Comparison of ENCODE assay signal across 1 cellular context in genomic region chr1:18443573-18444520, GRCh38.
TF ChIP-seq lines count a peak whose summit lies in the region.

No MANE protein-coding gene starts in this region.

TF ChIP-seq in K562, 482 proteins besides CTCF, POLR2A, EP300 and RAD21 (continued from another document and continues in another):
- TF ChIP-seq, protein P1, sequence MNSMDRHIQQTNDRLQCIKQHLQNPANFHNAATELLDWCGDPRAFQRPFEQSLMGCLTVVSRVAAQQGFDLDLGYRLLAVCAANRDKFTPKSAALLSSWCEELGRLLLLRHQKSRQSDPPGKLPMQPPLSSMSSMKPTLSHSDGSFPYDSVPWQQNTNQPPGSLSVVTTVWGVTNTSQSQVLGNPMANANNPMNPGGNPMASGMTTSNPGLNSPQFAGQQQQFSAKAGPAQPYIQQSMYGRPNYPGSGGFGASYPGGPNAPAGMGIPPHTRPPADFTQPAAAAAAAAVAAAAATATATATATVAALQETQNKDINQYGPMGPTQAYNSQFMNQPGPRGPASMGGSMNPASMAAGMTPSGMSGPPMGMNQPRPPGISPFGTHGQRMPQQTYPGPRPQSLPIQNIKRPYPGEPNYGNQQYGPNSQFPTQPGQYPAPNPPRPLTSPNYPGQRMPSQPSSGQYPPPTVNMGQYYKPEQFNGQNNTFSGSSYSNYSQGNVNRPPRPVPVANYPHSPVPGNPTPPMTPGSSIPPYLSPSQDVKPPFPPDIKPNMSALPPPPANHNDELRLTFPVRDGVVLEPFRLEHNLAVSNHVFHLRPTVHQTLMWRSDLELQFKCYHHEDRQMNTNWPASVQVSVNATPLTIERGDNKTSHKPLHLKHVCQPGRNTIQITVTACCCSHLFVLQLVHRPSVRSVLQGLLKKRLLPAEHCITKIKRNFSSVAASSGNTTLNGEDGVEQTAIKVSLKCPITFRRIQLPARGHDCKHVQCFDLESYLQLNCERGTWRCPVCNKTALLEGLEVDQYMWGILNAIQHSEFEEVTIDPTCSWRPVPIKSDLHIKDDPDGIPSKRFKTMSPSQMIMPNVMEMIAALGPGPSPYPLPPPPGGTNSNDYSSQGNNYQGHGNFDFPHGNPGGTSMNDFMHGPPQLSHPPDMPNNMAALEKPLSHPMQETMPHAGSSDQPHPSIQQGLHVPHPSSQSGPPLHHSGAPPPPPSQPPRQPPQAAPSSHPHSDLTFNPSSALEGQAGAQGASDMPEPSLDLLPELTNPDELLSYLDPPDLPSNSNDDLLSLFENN (IDR thresholded peaks at IDR 0.05; ENCODE audit: low read depth in 2 of 2, low read length in 2 of 2): no peak
- TF ChIP-seq C11orf30 (IDR thresholded peaks at IDR 0.05; ENCODE audit: low read depth): peak; percentile 58; the same call in 1 of the 2 replicates
- no peak for TF ChIP-seq SMARCE1 (IDR thresholded peaks at IDR 0.05)
- peak; percentile 82; the same call in 1 of the 2 replicates for TF ChIP-seq ELF2 (CRISPR knock-in tag; IDR thresholded peaks at IDR 0.05)
- no peak for TF ChIP-seq NELFE (IDR thresholded peaks at IDR 0.05; ENCODE audit: insufficient read depth, insufficient read length)
- TF ChIP-seq POLR2AphosphoS5 (IDR thresholded peaks at IDR 0.05; ENCODE audit: control insufficient read depth, insufficient read depth, low read depth, low read length): no peak
- TF ChIP-seq KAT8 (IDR thresholded peaks at IDR 0.05; ENCODE audit: low read depth): no peak
- TF ChIP-seq ZNF561 (CRISPR knock-in tag; conservative IDR thresholded peaks at IDR 0.05): no peak
- no peak for TF ChIP-seq MCM7 (IDR thresholded peaks at IDR 0.05)
- 0 out of 2 replicates have a peak, but pooled peaks have one; percentile 42 for TF ChIP-seq ZNF586 (CRISPR knock-in tag; conservative IDR thresholded peaks at IDR 0.05)
- TF ChIP-seq ZNF41 (CRISPR knock-in tag; conservative IDR thresholded peaks at IDR 0.05): peak; percentile 69; the same call in 1 of the 2 replicates
- peak in 1 of 2 experiments; percentile 60; a peak in 2 of 4 replicates for TF ChIP-seq TRIM24 (IDR thresholded peaks at IDR 0.05)
- TF ChIP-seq HOXB6 (CRISPR knock-in tag; IDR thresholded peaks at IDR 0.05; ENCODE audit: borderline replicate concordance): no peak
- TF ChIP-seq GMEB1 (CRISPR knock-in tag; IDR thresholded peaks at IDR 0.05): peak; percentile 57
- TF ChIP-seq CEBPG (CRISPR knock-in tag; IDR thresholded peaks at IDR 0.05): no peak
- peak in 1 of 2 experiments; percentile 10; a peak in 1 of 4 replicates for TF ChIP-seq CEBPG (tag; conservative IDR thresholded peaks at IDR 0.05 in 1 of 2, IDR thresholded peaks at IDR 0.05 in 1 of 2)
- TF ChIP-seq, protein P2, sequence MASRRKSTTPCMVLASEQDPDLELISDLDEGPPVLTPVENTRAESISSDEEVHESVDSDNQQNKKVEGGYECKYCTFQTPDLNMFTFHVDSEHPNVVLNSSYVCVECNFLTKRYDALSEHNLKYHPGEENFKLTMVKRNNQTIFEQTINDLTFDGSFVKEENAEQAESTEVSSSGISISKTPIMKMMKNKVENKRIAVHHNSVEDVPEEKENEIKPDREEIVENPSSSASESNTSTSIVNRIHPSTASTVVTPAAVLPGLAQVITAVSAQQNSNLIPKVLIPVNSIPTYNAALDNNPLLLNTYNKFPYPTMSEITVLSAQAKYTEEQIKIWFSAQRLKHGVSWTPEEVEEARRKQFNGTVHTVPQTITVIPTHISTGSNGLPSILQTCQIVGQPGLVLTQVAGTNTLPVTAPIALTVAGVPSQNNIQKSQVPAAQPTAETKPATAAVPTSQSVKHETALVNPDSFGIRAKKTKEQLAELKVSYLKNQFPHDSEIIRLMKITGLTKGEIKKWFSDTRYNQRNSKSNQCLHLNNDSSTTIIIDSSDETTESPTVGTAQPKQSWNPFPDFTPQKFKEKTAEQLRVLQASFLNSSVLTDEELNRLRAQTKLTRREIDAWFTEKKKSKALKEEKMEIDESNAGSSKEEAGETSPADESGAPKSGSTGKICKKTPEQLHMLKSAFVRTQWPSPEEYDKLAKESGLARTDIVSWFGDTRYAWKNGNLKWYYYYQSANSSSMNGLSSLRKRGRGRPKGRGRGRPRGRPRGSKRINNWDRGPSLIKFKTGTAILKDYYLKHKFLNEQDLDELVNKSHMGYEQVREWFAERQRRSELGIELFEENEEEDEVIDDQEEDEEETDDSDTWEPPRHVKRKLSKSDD (conservative IDR thresholded peaks at IDR 0.05; ENCODE audit: low read length): no peak
- no peak for TF ChIP-seq ZNF274 (IDR thresholded peaks at IDR 0.05; ENCODE audit: borderline replicate concordance, low read depth, low read length)
- TF ChIP-seq BMI1 (IDR thresholded peaks at IDR 0.05; ENCODE audit: low read length): no peak
- no peak for TF ChIP-seq SIRT6 (IDR thresholded peaks at IDR 0.05; ENCODE audit: low read depth, low read length)
- no peak for TF ChIP-seq SAFB (IDR thresholded peaks at IDR 0.05; ENCODE audit: borderline replicate concordance, low read depth, low read length)
- peak; percentile 45; the same call in 1 of the 2 replicates for TF ChIP-seq TAF7 (tag; IDR thresholded peaks at IDR 0.05)
- TF ChIP-seq CHD1 (IDR thresholded peaks at IDR 0.05; ENCODE audit: low read length): no peak
- TF ChIP-seq CBFA2T3 (IDR thresholded peaks at IDR 0.05): peak; percentile 78
- peak; percentile 95 for TF ChIP-seq E2F3 (CRISPR knock-in tag; IDR thresholded peaks at IDR 0.05)
- TF ChIP-seq GTF2A2 (tag; IDR thresholded peaks at IDR 0.05): 0 out of 2 replicates have a peak, but pooled peaks have one; percentile 60
- 0 out of 2 replicates have a peak, but pooled peaks have one; percentile 33 for TF ChIP-seq KLF16 (IDR thresholded peaks at IDR 0.05)
- TF ChIP-seq MYBL2 (IDR thresholded peaks at IDR 0.05; ENCODE audit: low read depth): no peak
- no peak for TF ChIP-seq MYBL2 (CRISPR knock-in tag; IDR thresholded peaks at IDR 0.05; ENCODE audit: borderline replicate concordance)
- TF ChIP-seq TFE3 (CRISPR knock-in tag; IDR thresholded peaks at IDR 0.05): no peak; the same call in 1 of the 2 replicates
- peak; percentile 84; the same call in 1 of the 2 replicates for TF ChIP-seq ZNF444 (CRISPR knock-in tag; IDR thresholded peaks at IDR 0.05)
- TF ChIP-seq, protein P3, sequence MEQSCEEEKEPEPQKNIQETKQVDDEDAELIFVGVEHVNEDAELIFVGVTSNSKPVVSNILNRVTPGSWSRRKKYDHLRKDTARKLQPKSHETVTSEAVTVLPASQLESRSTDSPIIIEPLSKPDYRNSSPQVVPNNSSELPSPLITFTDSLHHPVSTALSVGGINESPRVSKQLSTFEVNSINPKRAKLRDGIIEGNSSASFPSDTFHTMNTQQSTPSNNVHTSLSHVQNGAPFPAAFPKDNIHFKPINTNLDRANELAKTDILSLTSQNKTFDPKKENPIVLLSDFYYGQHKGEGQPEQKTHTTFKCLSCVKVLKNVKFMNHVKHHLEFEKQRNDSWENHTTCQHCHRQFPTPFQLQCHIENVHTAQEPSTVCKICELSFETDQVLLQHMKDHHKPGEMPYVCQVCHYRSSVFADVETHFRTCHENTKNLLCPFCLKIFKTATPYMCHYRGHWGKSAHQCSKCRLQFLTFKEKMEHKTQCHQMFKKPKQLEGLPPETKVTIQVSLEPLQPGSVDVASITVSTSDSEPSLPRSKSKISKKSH (CRISPR knock-in tag; IDR thresholded peaks at IDR 0.05): no peak
- peak in 1 of 2 experiments; percentile 81; a peak in 2 of 4 replicates for TF ChIP-seq TEAD1 (CRISPR knock-in tag; IDR thresholded peaks at IDR 0.05)
- TF ChIP-seq NR4A1 (CRISPR knock-in tag; IDR thresholded peaks at IDR 0.05): peak; percentile 63; the same call in 1 of the 2 replicates
- no peak for TF ChIP-seq NR4A1 (tag; IDR thresholded peaks at IDR 0.05)
- no peak for TF ChIP-seq JUND (IDR thresholded peaks at IDR 0.05; ENCODE audit: borderline replicate concordance, low read depth, low read length)
- TF ChIP-seq JUND (tag; IDR thresholded peaks at IDR 0.05; ENCODE audit: borderline replicate concordance, low read depth, low read length): peak; percentile 17; the same call in 2 of the 3 replicates
- no peak for TF ChIP-seq TOE1 (IDR thresholded peaks at IDR 0.05; ENCODE audit: borderline replicate concordance)
- TF ChIP-seq TOE1 (CRISPR knock-in tag; IDR thresholded peaks at IDR 0.05; ENCODE audit: borderline replicate concordance, low read depth): no peak
- TF ChIP-seq ZNF778 (CRISPR knock-in tag; IDR thresholded peaks at IDR 0.05): no peak
- TF ChIP-seq, protein P4, sequence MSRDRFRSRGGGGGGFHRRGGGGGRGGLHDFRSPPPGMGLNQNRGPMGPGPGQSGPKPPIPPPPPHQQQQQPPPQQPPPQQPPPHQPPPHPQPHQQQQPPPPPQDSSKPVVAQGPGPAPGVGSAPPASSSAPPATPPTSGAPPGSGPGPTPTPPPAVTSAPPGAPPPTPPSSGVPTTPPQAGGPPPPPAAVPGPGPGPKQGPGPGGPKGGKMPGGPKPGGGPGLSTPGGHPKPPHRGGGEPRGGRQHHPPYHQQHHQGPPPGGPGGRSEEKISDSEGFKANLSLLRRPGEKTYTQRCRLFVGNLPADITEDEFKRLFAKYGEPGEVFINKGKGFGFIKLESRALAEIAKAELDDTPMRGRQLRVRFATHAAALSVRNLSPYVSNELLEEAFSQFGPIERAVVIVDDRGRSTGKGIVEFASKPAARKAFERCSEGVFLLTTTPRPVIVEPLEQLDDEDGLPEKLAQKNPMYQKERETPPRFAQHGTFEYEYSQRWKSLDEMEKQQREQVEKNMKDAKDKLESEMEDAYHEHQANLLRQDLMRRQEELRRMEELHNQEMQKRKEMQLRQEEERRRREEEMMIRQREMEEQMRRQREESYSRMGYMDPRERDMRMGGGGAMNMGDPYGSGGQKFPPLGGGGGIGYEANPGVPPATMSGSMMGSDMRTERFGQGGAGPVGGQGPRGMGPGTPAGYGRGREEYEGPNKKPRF (IDR thresholded peaks at IDR 0.05; ENCODE audit: low read depth, low read length): no peak
- no peak for TF ChIP-seq ZNF740 (CRISPR knock-in tag; IDR thresholded peaks at IDR 0.05)
- peak in 1 of 2 experiments; percentile 61; a peak in 1 of 4 replicates for TF ChIP-seq ZNF740 (tag; IDR thresholded peaks at IDR 0.05)
- TF ChIP-seq KHSRP (IDR thresholded peaks at IDR 0.05): no peak
- TF ChIP-seq, protein P5, sequence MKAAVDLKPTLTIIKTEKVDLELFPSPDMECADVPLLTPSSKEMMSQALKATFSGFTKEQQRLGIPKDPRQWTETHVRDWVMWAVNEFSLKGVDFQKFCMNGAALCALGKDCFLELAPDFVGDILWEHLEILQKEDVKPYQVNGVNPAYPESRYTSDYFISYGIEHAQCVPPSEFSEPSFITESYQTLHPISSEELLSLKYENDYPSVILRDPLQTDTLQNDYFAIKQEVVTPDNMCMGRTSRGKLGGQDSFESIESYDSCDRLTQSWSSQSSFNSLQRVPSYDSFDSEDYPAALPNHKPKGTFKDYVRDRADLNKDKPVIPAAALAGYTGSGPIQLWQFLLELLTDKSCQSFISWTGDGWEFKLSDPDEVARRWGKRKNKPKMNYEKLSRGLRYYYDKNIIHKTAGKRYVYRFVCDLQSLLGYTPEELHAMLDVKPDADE (conservative IDR thresholded peaks at IDR 0.05; ENCODE audit: control insufficient read depth, low read depth, low read length): no peak
- TF ChIP-seq ZNF445 (CRISPR knock-in tag; IDR thresholded peaks at IDR 0.05; ENCODE audit: low read depth): 0 out of 2 replicates have a peak, but pooled peaks have one; percentile 46
- peak; percentile 83 for TF ChIP-seq DDX20 (tag; IDR thresholded peaks at IDR 0.05; ENCODE audit: low read depth)
- no peak for TF ChIP-seq SIN3B (IDR thresholded peaks at IDR 0.05; ENCODE audit: low read depth)
- TF ChIP-seq, protein P6, sequence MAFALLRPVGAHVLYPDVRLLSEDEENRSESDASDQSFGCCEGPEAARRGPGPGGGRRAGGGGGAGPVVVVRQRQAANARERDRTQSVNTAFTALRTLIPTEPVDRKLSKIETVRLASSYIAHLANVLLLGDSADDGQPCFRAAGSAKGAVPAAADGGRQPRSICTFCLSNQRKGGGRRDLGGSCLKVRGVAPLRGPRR (CRISPR knock-in tag; IDR thresholded peaks at IDR 0.05): no peak
- peak; percentile 89 for TF ChIP-seq ZNF311 (CRISPR knock-in tag; IDR thresholded peaks at IDR 0.05)
- no peak for TF ChIP-seq PHB (CRISPR knock-in tag; IDR thresholded peaks at IDR 0.05)
- no peak for TF ChIP-seq RBM25 (IDR thresholded peaks at IDR 0.05; ENCODE audit: low read depth, low read length, severe bottlenecking)
- no peak for TF ChIP-seq ZNF696 (CRISPR knock-in tag; conservative IDR thresholded peaks at IDR 0.05)
- 0 out of 2 replicates have a peak, but pooled peaks have one; percentile 42 for TF ChIP-seq ZNF695 (CRISPR knock-in tag; IDR thresholded peaks at IDR 0.05)
- no peak for TF ChIP-seq XRCC5 (IDR thresholded peaks at IDR 0.05; ENCODE audit: low read depth, low read length)
